Comparison of ENCODE assay signal across 9 cellular contexts in the genomic region with DNA sequence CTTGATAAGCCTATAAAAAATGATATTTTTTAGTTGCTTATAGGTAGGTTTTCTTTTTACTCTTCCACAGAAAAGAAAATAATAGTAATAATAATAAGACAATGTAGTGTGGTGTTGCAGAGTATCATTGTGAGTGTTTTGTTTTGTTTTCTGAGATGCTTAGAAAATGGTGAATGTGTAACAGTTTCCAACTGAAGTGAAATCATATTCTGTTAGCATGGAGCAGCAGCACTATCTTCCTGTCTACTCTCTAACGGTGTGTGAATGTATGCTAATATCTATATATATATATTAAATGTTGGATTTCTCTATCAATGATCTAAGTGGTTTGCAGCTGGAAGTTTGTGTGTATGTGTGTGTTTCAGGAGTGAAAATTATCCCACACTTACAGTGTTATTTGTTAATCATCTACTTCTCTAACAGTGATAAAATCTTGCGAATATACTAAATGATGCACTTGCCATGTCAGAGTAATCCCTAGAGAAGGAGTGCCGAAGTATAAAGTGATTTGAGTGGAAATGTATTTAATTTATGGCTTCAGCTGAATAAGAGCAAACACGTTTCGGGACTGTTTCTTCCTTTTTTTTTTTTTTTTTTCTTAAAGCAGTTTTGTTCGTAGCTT. TPM values are rescaled to one million over a fixed set of nuclear protein-coding genes. Genes with fewer than 3 reads are reported as not detected.
A peak's percentile ranks its signal among the peaks of the same experiment; 100 is the strongest.
DNase-seq lines count a peak whose midpoint lies in the region; ATAC-seq and TF ChIP-seq lines count a peak whose summit lies in the region.
"Had no signal": no experiment of that assay in that cellular context is flagged by ENCODE, and none has a peak within 500 bp of the region (broad histone marks: within the 10 kb centered on the region; RNA-seq: fewer than 3 reads in every experiment).

No MANE protein-coding gene starts in this region.

- peak overlapping the region; percentile 94 for H2AFZ ChIP-seq in ACC112 (ENCODE audit: low read length, unreplicated experiment)

- peak overlapping the region; percentile 63 to 92 (median 80) for H3K4me3 Mint-ChIP-seq in naive thymus-derived CD4-positive, alpha-beta T cell

- TF ChIP-seq CTCF in astrocyte of the spinal cord (IDR thresholded peaks at IDR 0.05; ENCODE audit: low read depth, low read length) (no peak), GM10248 (IDR thresholded peaks at IDR 0.05; ENCODE audit: control extremely low read depth, extremely low read depth, low read depth, missing control alignments) (no peak)

- peak overlapping the region; percentile 66 for H3K4me3 ChIP-seq in ACC112 (ENCODE audit: low read depth, low read length)
- peak overlapping the region; percentile 10 for H3K4me3 ChIP-seq in astrocyte of the spinal cord (ENCODE audit: low read depth, low read length)
- H3K4me3 ChIP-seq in naive thymus-derived CD4-positive, alpha-beta T cell (ENCODE audit: low read length): peak overlapping the region; percentile 25

- no peaks in the 10 kb centered on the region for H3K79me2 ChIP-seq in ACC112 (ENCODE audit: control insufficient read depth, insufficient read depth, low read length, unreplicated experiment)

- in situ Hi-C loops in astrocyte of the spinal cord (cut with HindIII; ENCODE audit: low sequenced_read_pairs): no loop called here

- H3K27me3 Mint-ChIP-seq in naive thymus-derived CD4-positive, alpha-beta T cell: peaks cover 0 to 5% (median 0%) of the 10 kb centered on the region in 5 donors

- ATAC-seq in naive thymus-derived CD4-positive, alpha-beta T cell: no peak
- ATAC-seq in HG03469 (IDR thresholded peaks at IDR 0.05; ENCODE audit: unreplicated experiment): no peak
- ATAC-seq in GM18520 (IDR thresholded peaks at IDR 0.05; ENCODE audit: unreplicated experiment): no peak

- DNase-seq in HT-29 (ENCODE audit: low spot score) (peak; percentile 33), astrocyte of the spinal cord (ENCODE audit: low read depth, low spot score) (no peak), GM10248 (ENCODE audit: extremely low spot score) (no peak), D341Med (ENCODE audit: low spot score) (no peak)
- no peak for DNase-seq in naive thymus-derived CD4-positive, alpha-beta T cell
- DNase-seq: SIG-M5 had no signal

- CTCF ChIA-PET in naive thymus-derived CD4-positive, alpha-beta T cell (lab: Charles Lee): interaction anchor here (0.6 to 1.0 kb wide), 2 partner anchors 12 to 27 kb away, joined by 3 to 4 read pairs; no protein-coding TSS in a partner anchor
- CTCF ChIA-PET in GM10248 (lab: Yijun Ruan, JAX): interaction anchor here (0.6 to 1.9 kb wide), 7 partner anchors 9 to 407 kb away, joined by 3 to 5 read pairs (median 3); no protein-coding TSS in a partner anchor

- intact Hi-C loops in naive thymus-derived CD4-positive, alpha-beta T cell (cut with micrococcal nuclease): loop anchor here (1.0 to 10.0 kb wide), 11 partner anchors 157 to 975 kb away; a partner anchor contains a TSS

- H3K9me3 Mint-ChIP-seq in naive thymus-derived CD4-positive, alpha-beta T cell: peaks cover 0 to 3% (median 1%) of the 10 kb centered on the region in 11 donors

- peak overlapping the region in 8 of 9 donors; percentile 65 to 92 (median 78) for H3K27ac Mint-ChIP-seq in naive thymus-derived CD4-positive, alpha-beta T cell

- no peaks in the 10 kb centered on the region for H3K36me3 ChIP-seq in ACC112 (ENCODE audit: insufficient read depth, low read length)
- no peaks in the 10 kb centered on the region for H3K36me3 ChIP-seq in naive thymus-derived CD4-positive, alpha-beta T cell (ENCODE audit: control insufficient read depth in 2 of 3, insufficient read depth in 3 of 3, low read length in 3 of 3)

- H3K36me3 Mint-ChIP-seq in naive thymus-derived CD4-positive, alpha-beta T cell: peaks cover 0 to 2% (median 0%) of the 10 kb centered on the region in 5 donors

- H3K4me1 ChIP-seq in ACC112 (ENCODE audit: control insufficient read depth, insufficient read depth, low read length, unreplicated experiment): peaks cover 44% of the 10 kb centered on the region
- H3K4me1 ChIP-seq in naive thymus-derived CD4-positive, alpha-beta T cell (ENCODE audit: control insufficient read depth in 2 of 2, insufficient read depth in 2 of 2, low read length in 2 of 2): peaks cover 4 to 26% of the 10 kb centered on the region in 2 donors

- no peaks in the 10 kb centered on the region for H3K27me3 ChIP-seq in ACC112 (ENCODE audit: insufficient read depth, low read length)
- no peaks in the 10 kb centered on the region for H3K27me3 ChIP-seq in naive thymus-derived CD4-positive, alpha-beta T cell (ENCODE audit: control insufficient read depth in 2 of 2, insufficient read depth in 2 of 2, low read length in 2 of 2)

- H3K27ac ChIP-seq in ACC112 (ENCODE audit: low read depth, low read length): peak overlapping the region; percentile 59
- H3K27ac ChIP-seq in naive thymus-derived CD4-positive, alpha-beta T cell (ENCODE audit: low read depth, low read length): no peak overlapping the region

- POLR2A ChIA-PET in naive thymus-derived CD4-positive, alpha-beta T cell (lab: Charles Lee): interaction anchor here (0.9 to 3.0 kb wide), 4 partner anchors 12 to 157 kb away, joined by 3 to 19 read pairs (median 4); a partner anchor contains a TSS
- POLR2A ChIA-PET in GM10248 (lab: Yijun Ruan, JAX): interaction anchor here (0.7 kb wide), 1 partner anchor 8 kb away, joined by 3 read pairs; no protein-coding TSS in a partner anchor

- peaks cover 18 to 58% (median 46%) of the 10 kb centered on the region in 7 donors for H3K4me1 Mint-ChIP-seq in naive thymus-derived CD4-positive, alpha-beta T cell

- H3K9me3 ChIP-seq in naive thymus-derived CD4-positive, alpha-beta T cell (ENCODE audit: control insufficient read depth in 2 of 3, low read length in 3 of 3): no peaks in the 10 kb centered on the region

RNA-seq across cellular contexts. Expression of a gene that starts 0.4 kb away (rescaled TPM):
- 0.43 and 0.60 TPM in 2 replicates for total RNA-seq in HT-29 (2014; rRNA removed; shearing (Covaris generic))
- under 1 TPM in 3 of 5 experiments, not detected in 2; 0.27 to 0.75 (median 0.51) TPM for total RNA-seq in naive thymus-derived CD4-positive, alpha-beta T cell
- polyA plus RNA-seq in naive thymus-derived CD4-positive, alpha-beta T cell: under 1 TPM; 0.41 to 0.43 TPM

Comparison
In these comparisons a context has a peak if more than half of its experiments do, and no peak if none do; other contexts are left out.
1. H3K4me3 ChIP-seq: peak in every context shown above with its lines; median percentile 66 in ACC112; 25 in naive thymus-derived CD4-positive, alpha-beta T cell; 10 in astrocyte of the spinal cord.